ENCODE assay signal across 1 cellular context in the genomic region with DNA sequence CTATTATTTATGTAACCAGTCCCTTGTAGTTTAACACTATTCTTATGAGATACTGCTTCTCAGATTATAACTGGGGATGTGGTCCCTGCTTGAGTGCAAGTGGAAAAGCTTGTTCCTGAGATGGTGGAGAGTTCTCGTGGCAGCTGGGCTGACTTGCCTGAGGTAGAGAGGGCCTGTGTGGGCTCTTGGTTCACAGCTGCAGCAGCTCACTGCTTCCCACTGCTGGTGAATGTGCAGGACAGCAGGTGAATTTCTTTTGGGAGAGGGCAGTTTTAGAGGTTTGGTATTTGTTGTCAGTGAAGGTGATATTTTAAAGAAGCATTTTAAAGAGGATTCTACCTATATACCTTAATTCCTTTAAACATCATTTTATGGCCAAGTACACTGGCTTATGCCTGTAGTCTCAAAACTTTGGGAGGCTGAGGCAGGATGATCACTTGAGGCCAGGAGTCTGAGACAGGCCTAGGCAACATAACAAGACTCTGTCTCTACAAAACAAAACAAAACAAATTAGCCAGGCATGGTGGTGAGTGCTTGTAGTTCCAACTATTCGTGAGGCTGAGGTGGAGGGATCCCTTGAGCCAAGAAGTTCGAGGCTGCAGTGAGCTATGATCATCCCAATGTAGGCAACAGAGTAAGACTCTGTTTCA.
TF ChIP-seq lines count a peak whose summit lies in the region.

No MANE protein-coding gene starts in this region.

TF ChIP-seq in HepG2, 621 proteins besides CTCF, POLR2A, EP300 and RAD21 (continued from another document and continues in another):
- TF ChIP-seq, protein P1, sequence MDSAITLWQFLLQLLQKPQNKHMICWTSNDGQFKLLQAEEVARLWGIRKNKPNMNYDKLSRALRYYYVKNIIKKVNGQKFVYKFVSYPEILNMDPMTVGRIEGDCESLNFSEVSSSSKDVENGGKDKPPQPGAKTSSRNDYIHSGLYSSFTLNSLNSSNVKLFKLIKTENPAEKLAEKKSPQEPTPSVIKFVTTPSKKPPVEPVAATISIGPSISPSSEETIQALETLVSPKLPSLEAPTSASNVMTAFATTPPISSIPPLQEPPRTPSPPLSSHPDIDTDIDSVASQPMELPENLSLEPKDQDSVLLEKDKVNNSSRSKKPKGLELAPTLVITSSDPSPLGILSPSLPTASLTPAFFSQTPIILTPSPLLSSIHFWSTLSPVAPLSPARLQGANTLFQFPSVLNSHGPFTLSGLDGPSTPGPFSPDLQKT (CRISPR knock-in tag; IDR thresholded peaks at IDR 0.05; ENCODE audit: borderline replicate concordance), result no peak
- no peak for TF ChIP-seq ISX (CRISPR knock-in tag; conservative IDR thresholded peaks at IDR 0.05)
- TF ChIP-seq PHB2 (IDR thresholded peaks at IDR 0.05; ENCODE audit: partially characterized antibody), result no peak
- TF ChIP-seq, protein P2, sequence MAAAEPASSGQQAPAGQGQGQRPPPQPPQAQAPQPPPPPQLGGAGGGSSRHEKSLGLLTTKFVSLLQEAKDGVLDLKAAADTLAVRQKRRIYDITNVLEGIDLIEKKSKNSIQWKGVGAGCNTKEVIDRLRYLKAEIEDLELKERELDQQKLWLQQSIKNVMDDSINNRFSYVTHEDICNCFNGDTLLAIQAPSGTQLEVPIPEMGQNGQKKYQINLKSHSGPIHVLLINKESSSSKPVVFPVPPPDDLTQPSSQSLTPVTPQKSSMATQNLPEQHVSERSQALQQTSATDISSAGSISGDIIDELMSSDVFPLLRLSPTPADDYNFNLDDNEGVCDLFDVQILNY (CRISPR knock-in tag; conservative IDR thresholded peaks at IDR 0.05), result no peak
- TF ChIP-seq PTBP1 (IDR thresholded peaks at IDR 0.05; ENCODE audit: low read depth, low read length, poor library complexity, severe bottlenecking), result no peak
- TF ChIP-seq MAF1 (CRISPR knock-in tag; IDR thresholded peaks at IDR 0.05; ENCODE audit: borderline replicate concordance), result no peak
- TF ChIP-seq ZNF709 (CRISPR knock-in tag; IDR thresholded peaks at IDR 0.05), result no peak
- 0 out of 2 replicates have a peak, but pooled peaks have one; percentile 18 for TF ChIP-seq ZNF24 (IDR thresholded peaks at IDR 0.05)
- no peak for TF ChIP-seq TBX2 (CRISPR knock-in tag; IDR thresholded peaks at IDR 0.05; ENCODE audit: borderline replicate concordance)
- TF ChIP-seq, protein P3, sequence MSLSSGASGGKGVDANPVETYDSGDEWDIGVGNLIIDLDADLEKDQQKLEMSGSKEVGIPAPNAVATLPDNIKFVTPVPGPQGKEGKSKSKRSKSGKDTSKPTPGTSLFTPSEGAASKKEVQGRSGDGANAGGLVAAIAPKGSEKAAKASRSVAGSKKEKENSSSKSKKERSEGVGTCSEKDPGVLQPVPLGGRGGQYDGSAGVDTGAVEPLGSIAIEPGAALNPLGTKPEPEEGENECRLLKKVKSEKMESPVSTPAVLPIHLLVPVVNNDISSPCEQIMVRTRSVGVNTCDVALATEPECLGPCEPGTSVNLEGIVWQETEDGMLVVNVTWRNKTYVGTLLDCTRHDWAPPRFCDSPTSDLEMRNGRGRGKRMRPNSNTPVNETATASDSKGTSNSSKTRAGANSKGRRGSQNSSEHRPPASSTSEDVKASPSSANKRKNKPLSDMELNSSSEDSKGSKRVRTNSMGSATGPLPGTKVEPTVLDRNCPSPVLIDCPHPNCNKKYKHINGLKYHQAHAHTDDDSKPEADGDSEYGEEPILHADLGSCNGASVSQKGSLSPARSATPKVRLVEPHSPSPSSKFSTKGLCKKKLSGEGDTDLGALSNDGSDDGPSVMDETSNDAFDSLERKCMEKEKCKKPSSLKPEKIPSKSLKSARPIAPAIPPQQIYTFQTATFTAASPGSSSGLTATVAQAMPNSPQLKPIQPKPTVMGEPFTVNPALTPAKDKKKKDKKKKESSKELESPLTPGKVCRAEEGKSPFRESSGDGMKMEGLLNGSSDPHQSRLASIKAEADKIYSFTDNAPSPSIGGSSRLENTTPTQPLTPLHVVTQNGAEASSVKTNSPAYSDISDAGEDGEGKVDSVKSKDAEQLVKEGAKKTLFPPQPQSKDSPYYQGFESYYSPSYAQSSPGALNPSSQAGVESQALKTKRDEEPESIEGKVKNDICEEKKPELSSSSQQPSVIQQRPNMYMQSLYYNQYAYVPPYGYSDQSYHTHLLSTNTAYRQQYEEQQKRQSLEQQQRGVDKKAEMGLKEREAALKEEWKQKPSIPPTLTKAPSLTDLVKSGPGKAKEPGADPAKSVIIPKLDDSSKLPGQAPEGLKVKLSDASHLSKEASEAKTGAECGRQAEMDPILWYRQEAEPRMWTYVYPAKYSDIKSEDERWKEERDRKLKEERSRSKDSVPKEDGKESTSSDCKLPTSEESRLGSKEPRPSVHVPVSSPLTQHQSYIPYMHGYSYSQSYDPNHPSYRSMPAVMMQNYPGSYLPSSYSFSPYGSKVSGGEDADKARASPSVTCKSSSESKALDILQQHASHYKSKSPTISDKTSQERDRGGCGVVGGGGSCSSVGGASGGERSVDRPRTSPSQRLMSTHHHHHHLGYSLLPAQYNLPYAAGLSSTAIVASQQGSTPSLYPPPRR (CRISPR knock-in tag; IDR thresholded peaks at IDR 0.05; ENCODE audit: borderline replicate concordance), result no peak
- TF ChIP-seq, protein P4, sequence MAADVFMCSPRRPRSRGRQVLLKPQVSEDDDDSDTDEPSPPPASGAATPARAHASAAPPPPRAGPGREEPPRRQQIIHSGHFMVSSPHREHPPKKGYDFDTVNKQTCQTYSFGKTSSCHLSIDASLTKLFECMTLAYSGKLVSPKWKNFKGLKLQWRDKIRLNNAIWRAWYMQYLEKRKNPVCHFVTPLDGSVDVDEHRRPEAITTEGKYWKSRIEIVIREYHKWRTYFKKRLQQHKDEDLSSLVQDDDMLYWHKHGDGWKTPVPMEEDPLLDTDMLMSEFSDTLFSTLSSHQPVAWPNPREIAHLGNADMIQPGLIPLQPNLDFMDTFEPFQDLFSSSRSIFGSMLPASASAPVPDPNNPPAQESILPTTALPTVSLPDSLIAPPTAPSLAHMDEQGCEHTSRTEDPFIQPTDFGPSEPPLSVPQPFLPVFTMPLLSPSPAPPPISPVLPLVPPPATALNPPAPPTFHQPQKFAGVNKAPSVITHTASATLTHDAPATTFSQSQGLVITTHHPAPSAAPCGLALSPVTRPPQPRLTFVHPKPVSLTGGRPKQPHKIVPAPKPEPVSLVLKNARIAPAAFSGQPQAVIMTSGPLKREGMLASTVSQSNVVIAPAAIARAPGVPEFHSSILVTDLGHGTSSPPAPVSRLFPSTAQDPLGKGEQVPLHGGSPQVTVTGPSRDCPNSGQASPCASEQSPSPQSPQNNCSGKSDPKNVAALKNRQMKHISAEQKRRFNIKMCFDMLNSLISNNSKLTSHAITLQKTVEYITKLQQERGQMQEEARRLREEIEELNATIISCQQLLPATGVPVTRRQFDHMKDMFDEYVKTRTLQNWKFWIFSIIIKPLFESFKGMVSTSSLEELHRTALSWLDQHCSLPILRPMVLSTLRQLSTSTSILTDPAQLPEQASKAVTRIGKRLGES (CRISPR knock-in tag; IDR thresholded peaks at IDR 0.05; ENCODE audit: borderline replicate concordance), result no peak
- TF ChIP-seq ZNF33B (CRISPR knock-in tag; IDR thresholded peaks at IDR 0.05), result no peak
- TF ChIP-seq MXI1 (IDR thresholded peaks at IDR 0.05; ENCODE audit: borderline replicate concordance, low read depth, low read length), result no peak
- TF ChIP-seq ZBTB7B (CRISPR knock-in tag; IDR thresholded peaks at IDR 0.05), result no peak
- TF ChIP-seq ZFYVE20 (CRISPR knock-in tag; IDR thresholded peaks at IDR 0.05; ENCODE audit: borderline replicate concordance, low read depth), result no peak
- no peak for TF ChIP-seq BRCA1 (CRISPR knock-in tag; IDR thresholded peaks at IDR 0.05)
- no peak for TF ChIP-seq ESRRA (CRISPR knock-in tag; IDR thresholded peaks at IDR 0.05; ENCODE audit: low read depth)
- TF ChIP-seq, protein P5, sequence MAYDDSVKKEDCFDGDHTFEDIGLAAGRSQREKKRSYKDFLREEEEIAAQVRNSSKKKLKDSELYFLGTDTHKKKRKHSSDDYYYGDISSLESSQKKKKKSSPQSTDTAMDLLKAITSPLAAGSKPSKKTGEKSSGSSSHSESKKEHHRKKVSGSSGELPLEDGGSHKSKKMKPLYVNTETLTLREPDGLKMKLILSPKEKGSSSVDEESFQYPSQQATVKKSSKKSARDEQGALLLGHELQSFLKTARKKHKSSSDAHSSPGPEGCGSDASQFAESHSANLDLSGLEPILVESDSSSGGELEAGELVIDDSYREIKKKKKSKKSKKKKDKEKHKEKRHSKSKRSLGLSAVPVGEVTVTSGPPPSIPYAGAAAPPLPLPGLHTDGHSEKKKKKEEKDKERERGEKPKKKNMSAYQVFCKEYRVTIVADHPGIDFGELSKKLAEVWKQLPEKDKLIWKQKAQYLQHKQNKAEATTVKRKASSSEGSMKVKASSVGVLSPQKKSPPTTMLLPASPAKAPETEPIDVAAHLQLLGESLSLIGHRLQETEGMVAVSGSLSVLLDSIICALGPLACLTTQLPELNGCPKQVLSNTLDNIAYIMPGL (CRISPR knock-in tag; IDR thresholded peaks at IDR 0.05; ENCODE audit: borderline replicate concordance in 1 of 2, low read depth in 1 of 2), result peak; percentile 44; a peak in 2 of 4 replicates
- TF ChIP-seq ZNF572 (CRISPR knock-in tag; IDR thresholded peaks at IDR 0.05), result no peak
- no peak for TF ChIP-seq MTA3 (CRISPR knock-in tag; IDR thresholded peaks at IDR 0.05)
- no peak for TF ChIP-seq ZNF776 (CRISPR knock-in tag; IDR thresholded peaks at IDR 0.05)
- TF ChIP-seq, protein P6, sequence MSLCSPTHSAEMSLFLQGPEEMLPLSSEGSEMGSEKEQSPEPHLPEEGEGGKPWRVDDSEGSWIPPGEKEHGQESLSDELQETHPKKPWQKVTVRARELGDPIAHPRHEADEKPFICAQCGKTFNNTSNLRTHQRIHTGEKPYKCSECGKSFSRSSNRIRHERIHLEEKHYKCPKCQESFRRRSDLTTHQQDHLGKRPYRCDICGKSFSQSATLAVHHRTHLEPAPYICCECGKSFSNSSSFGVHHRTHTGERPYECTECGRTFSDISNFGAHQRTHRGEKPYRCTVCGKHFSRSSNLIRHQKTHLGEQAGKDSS (CRISPR knock-in tag; IDR thresholded peaks at IDR 0.05; ENCODE audit: borderline replicate concordance, low read depth), result no peak
- TF ChIP-seq, protein P7, sequence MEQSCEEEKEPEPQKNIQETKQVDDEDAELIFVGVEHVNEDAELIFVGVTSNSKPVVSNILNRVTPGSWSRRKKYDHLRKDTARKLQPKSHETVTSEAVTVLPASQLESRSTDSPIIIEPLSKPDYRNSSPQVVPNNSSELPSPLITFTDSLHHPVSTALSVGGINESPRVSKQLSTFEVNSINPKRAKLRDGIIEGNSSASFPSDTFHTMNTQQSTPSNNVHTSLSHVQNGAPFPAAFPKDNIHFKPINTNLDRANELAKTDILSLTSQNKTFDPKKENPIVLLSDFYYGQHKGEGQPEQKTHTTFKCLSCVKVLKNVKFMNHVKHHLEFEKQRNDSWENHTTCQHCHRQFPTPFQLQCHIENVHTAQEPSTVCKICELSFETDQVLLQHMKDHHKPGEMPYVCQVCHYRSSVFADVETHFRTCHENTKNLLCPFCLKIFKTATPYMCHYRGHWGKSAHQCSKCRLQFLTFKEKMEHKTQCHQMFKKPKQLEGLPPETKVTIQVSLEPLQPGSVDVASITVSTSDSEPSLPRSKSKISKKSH (CRISPR knock-in tag; IDR thresholded peaks at IDR 0.05; ENCODE audit: borderline replicate concordance), result no peak
- TF ChIP-seq MEF2D (CRISPR knock-in tag; IDR thresholded peaks at IDR 0.05), result no peak
- TF ChIP-seq ZNF567 (CRISPR knock-in tag; IDR thresholded peaks at IDR 0.05; ENCODE audit: borderline replicate concordance), result no peak
- TF ChIP-seq, protein P8, sequence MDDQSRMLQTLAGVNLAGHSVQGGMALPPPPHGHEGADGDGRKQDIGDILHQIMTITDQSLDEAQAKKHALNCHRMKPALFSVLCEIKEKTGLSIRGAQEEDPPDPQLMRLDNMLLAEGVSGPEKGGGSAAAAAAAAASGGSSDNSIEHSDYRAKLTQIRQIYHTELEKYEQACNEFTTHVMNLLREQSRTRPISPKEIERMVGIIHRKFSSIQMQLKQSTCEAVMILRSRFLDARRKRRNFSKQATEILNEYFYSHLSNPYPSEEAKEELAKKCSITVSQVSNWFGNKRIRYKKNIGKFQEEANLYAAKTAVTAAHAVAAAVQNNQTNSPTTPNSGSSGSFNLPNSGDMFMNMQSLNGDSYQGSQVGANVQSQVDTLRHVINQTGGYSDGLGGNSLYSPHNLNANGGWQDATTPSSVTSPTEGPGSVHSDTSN (CRISPR knock-in tag; IDR thresholded peaks at IDR 0.05; ENCODE audit: borderline replicate concordance), result no peak
- TF ChIP-seq, protein P9, sequence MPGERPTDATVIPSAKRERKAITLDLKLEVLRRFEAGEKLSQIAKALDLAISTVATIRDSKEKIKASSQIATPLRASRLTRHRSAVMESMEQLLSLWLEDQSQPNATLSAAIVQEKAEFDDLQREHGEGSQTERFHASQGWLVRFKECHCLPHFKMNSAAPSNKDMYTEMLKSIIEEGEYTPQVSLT (CRISPR knock-in tag; IDR thresholded peaks at IDR 0.05; ENCODE audit: borderline replicate concordance, low read depth), result no peak
- no peak for TF ChIP-seq SMARCC2 (IDR thresholded peaks at IDR 0.05)
- TF ChIP-seq FOXJ3 (CRISPR knock-in tag; IDR thresholded peaks at IDR 0.05; ENCODE audit: borderline replicate concordance), result no peak
- no peak for TF ChIP-seq NFE2L1 (CRISPR knock-in tag; IDR thresholded peaks at IDR 0.05; ENCODE audit: borderline replicate concordance)
- no peak for TF ChIP-seq SNAPC2 (CRISPR knock-in tag; IDR thresholded peaks at IDR 0.05)
- 0 out of 2 replicates have a peak, but pooled peaks have one; percentile 26 for TF ChIP-seq KDM4B (CRISPR knock-in tag; IDR thresholded peaks at IDR 0.05)
- no peak for TF ChIP-seq ZNF788 (CRISPR knock-in tag; IDR thresholded peaks at IDR 0.05; ENCODE audit: borderline replicate concordance)
- no peak for TF ChIP-seq NCOA5 (CRISPR knock-in tag; IDR thresholded peaks at IDR 0.05)
- TF ChIP-seq ZFX (CRISPR knock-in tag; IDR thresholded peaks at IDR 0.05; ENCODE audit: low read depth), result peak; percentile 51; the same call in 1 of the 2 replicates
- TF ChIP-seq MIXL1 (CRISPR knock-in tag; IDR thresholded peaks at IDR 0.05), result no peak
- TF ChIP-seq, protein P10, sequence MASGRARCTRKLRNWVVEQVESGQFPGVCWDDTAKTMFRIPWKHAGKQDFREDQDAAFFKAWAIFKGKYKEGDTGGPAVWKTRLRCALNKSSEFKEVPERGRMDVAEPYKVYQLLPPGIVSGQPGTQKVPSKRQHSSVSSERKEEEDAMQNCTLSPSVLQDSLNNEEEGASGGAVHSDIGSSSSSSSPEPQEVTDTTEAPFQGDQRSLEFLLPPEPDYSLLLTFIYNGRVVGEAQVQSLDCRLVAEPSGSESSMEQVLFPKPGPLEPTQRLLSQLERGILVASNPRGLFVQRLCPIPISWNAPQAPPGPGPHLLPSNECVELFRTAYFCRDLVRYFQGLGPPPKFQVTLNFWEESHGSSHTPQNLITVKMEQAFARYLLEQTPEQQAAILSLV (CRISPR knock-in tag; IDR thresholded peaks at IDR 0.05; ENCODE audit: borderline replicate concordance), result no peak
- no peak for TF ChIP-seq MTA1 (CRISPR knock-in tag; IDR thresholded peaks at IDR 0.05; ENCODE audit: borderline replicate concordance)
- TF ChIP-seq PHF20 (CRISPR knock-in tag; IDR thresholded peaks at IDR 0.05), result no peak
- no peak for TF ChIP-seq NCOA1 (CRISPR knock-in tag; IDR thresholded peaks at IDR 0.05)
- peak; percentile 57; the same call in 1 of the 2 replicates for TF ChIP-seq SMAD3 (CRISPR knock-in tag; IDR thresholded peaks at IDR 0.05)
- no peak for TF ChIP-seq KLF11 (CRISPR knock-in tag; IDR thresholded peaks at IDR 0.05)
- no peak for TF ChIP-seq ZNF564 (CRISPR knock-in tag; IDR thresholded peaks at IDR 0.05)
- TF ChIP-seq TEAD3 (CRISPR knock-in tag; optimal IDR thresholded peaks at IDR 0.05; ENCODE audit: borderline replicate concordance), result peak; percentile 68
- TF ChIP-seq ZNF780A (CRISPR knock-in tag; IDR thresholded peaks at IDR 0.05), result no peak
- peak; percentile 54; the same call in 1 of the 2 replicates for TF ChIP-seq RXRB (CRISPR knock-in tag; IDR thresholded peaks at IDR 0.05; ENCODE audit: borderline replicate concordance)
- TF ChIP-seq KDM5A (IDR thresholded peaks at IDR 0.05; ENCODE audit: borderline replicate concordance, low read length), result no peak
- TF ChIP-seq ZNF230 (CRISPR knock-in tag; IDR thresholded peaks at IDR 0.05), result no peak
